Comparison of ENCODE assay signal across 33 cellular contexts in genomic region chr5:75190227-75190626, GRCh38. TPM values are rescaled to one million over a fixed set of nuclear protein-coding genes. Genes with fewer than 3 reads are reported as not detected.
"Had no signal": no experiment of that assay in that cellular context is flagged by ENCODE, and none has a peak within 500 bp of the region (broad histone marks: within the 10 kb centered on the region; RNA-seq: fewer than 3 reads in every experiment).

No MANE protein-coding gene starts in this region.

- DNase-seq: activated effector memory CD4-positive, alpha-beta T cell treated with anti-CD3 and anti-CD28 coated beads, Interleukin-2, amount 50 U/mL, for 16 hours; activated effector memory CD4-positive, alpha-beta T cell treated with Interleukin-2 at 50 U/mL for 16 hours; activated gamma-delta T cell; activated gamma-delta T cell treated with Interleukin-2 at 50 U/mL for 16 hours; activated naive CD4-positive, alpha-beta T cell; activated naive CD4-positive, alpha-beta T cell treated with anti-CD3 and anti-CD28 coated beads for 36 hours; activated naive CD4-positive, alpha-beta T cell treated with anti-CD3 and anti-CD28 coated beads, Interleukin-2, amount 10 ng/mL, durations not matched to agents 7 days and 5 days; activated naive CD4-positive, alpha-beta T cell treated with anti-CD3 and anti-CD28 coated beads, Interleukin-2, amount 50 U/mL, for 16 hours; activated naive CD4-positive, alpha-beta T cell treated with Interleukin-2 at 50 U/mL for 16 hours; activated naive CD8-positive, alpha-beta T cell treated with anti-CD3 and anti-CD28 coated beads for 36 hours; activated naive CD8-positive, alpha-beta T cell treated with anti-CD3 and anti-CD28 coated beads, Interleukin-2, amount 10 ng/mL, durations not matched to agents 7 days and 5 days; activated naive CD8-positive, alpha-beta T cell treated with anti-CD3 and anti-CD28 coated beads, Interleukin-2, amount 50 U/mL, for 24 hours; activated T-cell treated with anti-CD3 and anti-CD28 coated beads, Interleukin-2, amount 50 U/mL, for 24 hours; activated T-cell treated with anti-CD3 and anti-CD28 coated beads, Interleukin-2, amount 50 U/mL, for 4 hours; activated T-cell treated with anti-CD3 and anti-CD28 coated beads, Interleukin-2, amount 50 U/mL, for 48 hours; activated T-cell treated with anti-CD3 and anti-CD28 coated beads, Interleukin-2, amount 50 U/mL, for 72 hours; adrenal gland; amniotic stem cell; amygdala; anterior cingulate cortex; aorta; body of pancreas; brain microvascular endothelial cell; caudate nucleus; central memory CD4-positive, alpha-beta T cell; cerebellar nuclear complex had no signal

- FAIRE-seq: astrocyte, bronchial epithelial cell had no signal

- H3K4me1 ChIP-seq: adrenal gland, ascending aorta, body of pancreas, breast epithelium had no signal

- H3K4me3 ChIP-seq: adrenal gland, ascending aorta, body of pancreas, breast epithelium, cardiac muscle cell had no signal

- H3K9me3 ChIP-seq: adrenal gland, ascending aorta, body of pancreas, breast epithelium had no signal

- H3K36me3 ChIP-seq: adrenal gland, ascending aorta, brain microvascular endothelial cell, breast epithelium, cardiac muscle cell had no signal

- ATAC-seq: activated naive CD4-positive, alpha-beta T cell treated with anti-CD3 and anti-CD28 coated beads, Interleukin-2, amount 50 U/mL, for 72 hours; activated naive CD8-positive, alpha-beta T cell treated with anti-CD3 and anti-CD28 coated beads, Interleukin-2, amount 50 U/mL, for 24 hours; activated T-cell treated with anti-CD3 and anti-CD28 coated beads, Interleukin-2, amount 50 U/mL, for 4 hours; activated T-cell treated with anti-CD3 and anti-CD28 coated beads, Interleukin-2, amount 50 U/mL, for 72 hours; activated T-helper 17 cell treated with anti-CD3 and anti-CD28 coated beads, Interleukin-2, amount 50 U/mL, for 72 hours; body of pancreas had no signal

- H3K27me3 ChIP-seq: adrenal gland, ascending aorta, body of pancreas, brain microvascular endothelial cell, breast epithelium had no signal

- H3K27ac ChIP-seq: adrenal gland, ascending aorta, body of pancreas, brain microvascular endothelial cell, breast epithelium, cardiac muscle cell had no signal

RNA-seq across cellular contexts. Expression of gene ANKRD31, which starts 46.5 kb away (rescaled TPM):
- total RNA-seq: ascending aorta had no signal
